ENCODE assay signal across 8 cellular contexts in genomic region chr3:71581981-71582611, GRCh38. TPM values are rescaled to one million over a fixed set of nuclear protein-coding genes. Genes with fewer than 3 reads are reported as not detected.
DNase-seq lines count a peak whose midpoint lies in the region; ATAC-seq and TF ChIP-seq lines count a peak whose summit lies in the region.

No MANE protein-coding gene starts in this region.

- DNase-seq in CD14-positive monocyte (ENCODE audit: low spot score) (peak; percentile 63), MG63 (peak; percentile 67), kidney tubule cell (ENCODE audit: low spot score) (peak; percentile 73), NCI-H2081 treated with DMSO at 0.1 percent for 48 hours (lab: John Stamatoyannopoulos, UW) (no peak)
- peak; percentile 6 for DNase-seq in activated CD4-positive, CD25-positive, alpha-beta regulatory T cell treated with anti-CD3 and anti-CD28 coated beads, Interleukin-2, amount 50 U/mL, for 16 hours (ENCODE audit: low read depth, low spot score)
- peak in 2 of 3 donors; percentile 9 to 49 for DNase-seq in stimulated activated CD4-positive, alpha-beta T cell treated with anti-CD3 and anti-CD28 coated beads, Interleukin-12 subunit alpha, Interleukin-12 subunit beta, amount 100 ng/mL, for 48 hours (ENCODE audit: low read depth in 2 of 3, low spot score in 1 of 3)

- peaks cover 50% of the 10 kb centered on the region for H3K4me1 Mint-ChIP-seq in CD14-positive monocyte

- ATAC-seq in GM21447 (IDR thresholded peaks at IDR 0.05; ENCODE audit: unreplicated experiment), result no peak

- no peaks in the 10 kb centered on the region for H3K36me3 ChIP-seq in MG63

- H3K9me3 Mint-ChIP-seq in CD14-positive monocyte, result peaks cover 0 to 3% (median 0%) of the 10 kb centered on the region in 7 donors

- H3K27ac ChIP-seq in cingulate gyrus (ENCODE audit: low read depth, low read length), result peak overlapping the region; percentile 75

- H3K27ac Mint-ChIP-seq in CD14-positive monocyte, result peak overlapping the region; percentile 91 to 99 (median 96)

- no peaks in the 10 kb centered on the region for H3K9me3 ChIP-seq in MG63

- H3K27me3 ChIP-seq in MG63, result no peaks in the 10 kb centered on the region

- peak overlapping the region; percentile 69 for H3K4me3 ChIP-seq in MG63

- peaks cover 0 to 2% (median 0%) of the 10 kb centered on the region in 3 donors for H3K27me3 Mint-ChIP-seq in CD14-positive monocyte (ENCODE audit: low read depth in 3 of 3)

- H3K36me3 Mint-ChIP-seq in CD14-positive monocyte, result peaks cover 0 to under 1% of the 10 kb centered on the region in 2 donors

- TF ChIP-seq CTCF in CD14-positive monocyte (IDR thresholded peaks at IDR 0.05), result no peak

- intact Hi-C loops in CD14-positive monocyte (cut with micrococcal nuclease), result loop anchor here (5.0 to 10.0 kb wide), 8 partner anchors 35 to 577 kb away; no protein-coding TSS in a partner anchor

- H3K4me3 Mint-ChIP-seq in CD14-positive monocyte, result peak overlapping the region; percentile 92 to 96

RNA-seq across cellular contexts. Expression of gene FOXP1, which starts 1.4 kb away (rescaled TPM):
- 10 to 100 TPM; 27.8 to 42.6 TPM for polyA plus RNA-seq in CD14-positive monocyte
- total RNA-seq in MG63 (2014; rRNA removed; shearing (Covaris generic); ENCODE audit: low replicate concordance), result 14.4 and 15.0 TPM in 2 replicates
